Comparison of ENCODE assay signal across 11 cellular contexts in the genomic region with DNA sequence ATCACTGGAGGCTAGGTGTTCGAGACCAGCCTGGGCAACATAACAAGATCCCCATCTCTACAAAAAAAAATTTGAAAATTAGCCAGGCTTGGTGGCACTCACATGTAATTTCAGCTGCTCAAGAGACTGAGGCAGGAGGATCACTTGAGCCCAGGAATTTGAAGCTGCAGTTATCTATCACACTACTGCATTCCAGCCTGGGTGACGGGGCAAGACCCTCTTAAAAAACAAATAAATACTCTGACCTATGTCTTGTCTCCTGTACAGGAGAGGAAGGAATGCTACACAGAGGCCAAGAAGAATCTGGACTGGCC. TPM values are rescaled to one million over a fixed set of nuclear protein-coding genes. Genes with fewer than 3 reads are reported as not detected.
DNase-seq lines count a peak whose midpoint lies in the region; ATAC-seq and TF ChIP-seq lines count a peak whose summit lies in the region.
"Had no signal": no experiment of that assay in that cellular context is flagged by ENCODE, and none has a peak within 500 bp of the region (broad histone marks: within the 10 kb centered on the region; RNA-seq: fewer than 3 reads in every experiment).

No MANE protein-coding gene starts in this region.

- no peaks in the 10 kb centered on the region for H3K27me3 Mint-ChIP-seq in CD4-positive, CD25-positive, alpha-beta regulatory T cell
- H3K27me3 Mint-ChIP-seq in effector memory CD8-positive, alpha-beta T cell: no peaks in the 10 kb centered on the region

- H3K9ac ChIP-seq in OCI-LY1 (ENCODE audit: low read length): no peak overlapping the region

- peaks cover 13% of the 10 kb centered on the region for H3K36me3 Mint-ChIP-seq in CD4-positive, CD25-positive, alpha-beta regulatory T cell
- peaks cover 41% of the 10 kb centered on the region for H3K36me3 Mint-ChIP-seq in effector memory CD8-positive, alpha-beta T cell (ENCODE audit: insufficient read depth)

- peaks cover 0 to 58% (median 27%) of the 10 kb centered on the region in 4 donors for H3K4me1 Mint-ChIP-seq in CD4-positive, CD25-positive, alpha-beta regulatory T cell
- H3K4me1 Mint-ChIP-seq in effector memory CD8-positive, alpha-beta T cell (ENCODE audit: low read depth in 2 of 2): peaks cover 52 to 62% of the 10 kb centered on the region in 2 donors

- ATAC-seq in CD4-positive, CD25-positive, alpha-beta regulatory T cell (ENCODE audit: low read depth in 2 of 2): no peak
- ATAC-seq in effector memory CD8-positive, alpha-beta T cell (replicated peaks): no peak
- no peak for ATAC-seq in GM21529 (IDR thresholded peaks at IDR 0.05; ENCODE audit: unreplicated experiment)

- no peak for TF ChIP-seq POLR2A in prostate gland (IDR thresholded peaks at IDR 0.05)

- H3K9me2 ChIP-seq in OCI-LY1 (ENCODE audit: low read depth, low read length): no peaks in the 10 kb centered on the region

- H3K27ac ChIP-seq in CD4-positive, CD25-positive, alpha-beta regulatory T cell (ENCODE audit: insufficient read depth, low read length, poor library complexity, severe bottlenecking): no peak overlapping the region
- H3K27ac ChIP-seq in OCI-LY1 (ENCODE audit: low read depth, low read length, poor library complexity, severe bottlenecking) (peak overlapping the region; percentile 68), prostate gland (peak overlapping the region; percentile 78 to 91)

- peak overlapping the region in 2 of 3 donors; percentile 10 to 84 for H3K27ac Mint-ChIP-seq in CD4-positive, CD25-positive, alpha-beta regulatory T cell
- peak overlapping the region; percentile 83 to 91 for H3K27ac Mint-ChIP-seq in effector memory CD8-positive, alpha-beta T cell

- H2AFZ ChIP-seq in OCI-LY1 (ENCODE audit: low read length): no peak overlapping the region

- peaks cover 0 to 1% (median 0%) of the 10 kb centered on the region in 7 donors for H3K9me3 Mint-ChIP-seq in CD4-positive, CD25-positive, alpha-beta regulatory T cell
- H3K9me3 Mint-ChIP-seq in effector memory CD8-positive, alpha-beta T cell: no peaks in the 10 kb centered on the region

- peaks cover 18% of the 10 kb centered on the region for H3K4me1 ChIP-seq in CD4-positive, CD25-positive, alpha-beta regulatory T cell (ENCODE audit: control insufficient read depth, insufficient read depth, low read length, poor library complexity, severe bottlenecking)
- H3K4me1 ChIP-seq in OCI-LY1 (ENCODE audit: insufficient read depth, low read length, severe bottlenecking): peaks cover 47% of the 10 kb centered on the region
- peaks cover 30% of the 10 kb centered on the region for H3K4me1 ChIP-seq in prostate gland (replicated peaks)
- H3K4me1 ChIP-seq in HAP-1: peaks cover 30% of the 10 kb centered on the region

- H3F3A ChIP-seq in OCI-LY1 (ENCODE audit: insufficient read depth, low read length): no peaks in the 10 kb centered on the region

- in situ Hi-C loops in HAP-1 (cut with MboI; ENCODE audit: low sequenced_read_pairs): loop anchor here (5.0 kb wide), 1 partner anchor 59 kb away; a partner anchor contains a TSS

- WGBS in prostate gland: 55% methylated on average over 2 of the region's 2 CpGs

- intact Hi-C loops in prostate gland (cut with DNase I): no loop called here

- H3K36me3 ChIP-seq in CD4-positive, CD25-positive, alpha-beta regulatory T cell (ENCODE audit: control insufficient read depth, insufficient read depth, low read length): peaks cover 15% of the 10 kb centered on the region
- peaks cover 28% of the 10 kb centered on the region; the same call in 1 of the 2 replicates for H3K36me3 ChIP-seq in OCI-LY1 (ENCODE audit: insufficient read depth, low read length)
- H3K36me3 ChIP-seq in prostate gland: peaks cover 0 to 6% of the 10 kb centered on the region in 2 donors
- peaks cover 22% of the 10 kb centered on the region for H3K36me3 ChIP-seq in HAP-1 (replicated peaks)

- H3K27me3 ChIP-seq in CD4-positive, CD25-positive, alpha-beta regulatory T cell (ENCODE audit: control insufficient read depth, insufficient read depth, low read length): no peaks in the 10 kb centered on the region
- H3K27me3 ChIP-seq in OCI-LY1 (ENCODE audit: insufficient read depth, low read length): no peaks in the 10 kb centered on the region
- no peaks in the 10 kb centered on the region for H3K27me3 ChIP-seq in prostate gland (replicated peaks; ENCODE audit: insufficient read depth)
- no peaks in the 10 kb centered on the region for H3K27me3 ChIP-seq in HAP-1 (ENCODE audit: low read depth)

- H4K20me1 ChIP-seq in OCI-LY1 (ENCODE audit: insufficient read depth, low read length): no peaks in the 10 kb centered on the region

- no peak for TF ChIP-seq CTCF in OCI-LY1 (IDR thresholded peaks at IDR 0.05; ENCODE audit: low read length)
- no peak for TF ChIP-seq CTCF in prostate gland (IDR thresholded peaks at IDR 0.05)

- H3K4me3 ChIP-seq in CD4-positive, CD25-positive, alpha-beta regulatory T cell (ENCODE audit: low read depth, low read length): no peak overlapping the region
- H3K4me3 ChIP-seq in OCI-LY1 (ENCODE audit: low read depth, low read length, poor library complexity, severe bottlenecking): no peak overlapping the region
- H3K4me3 ChIP-seq in prostate gland: no peak overlapping the region
- no peak overlapping the region for H3K4me3 ChIP-seq in HAP-1
- H3K4me3 ChIP-seq: skin epidermis had no signal

- H3K4me3 Mint-ChIP-seq in CD4-positive, CD25-positive, alpha-beta regulatory T cell: peak overlapping the region in 1 of 4 donors; percentile 27
- no peak overlapping the region for H3K4me3 Mint-ChIP-seq in effector memory CD8-positive, alpha-beta T cell

- no peaks in the 10 kb centered on the region for H3K79me2 ChIP-seq in OCI-LY1 (ENCODE audit: insufficient read depth, low read length)

- no peaks in the 10 kb centered on the region for H3K9me3 ChIP-seq in CD4-positive, CD25-positive, alpha-beta regulatory T cell (ENCODE audit: control insufficient read depth in 2 of 2, low read length in 2 of 2)
- no peaks in the 10 kb centered on the region for H3K9me3 ChIP-seq in OCI-LY1 (ENCODE audit: low read length)
- H3K9me3 ChIP-seq in prostate gland: no peaks in the 10 kb centered on the region
- H3K9me3 ChIP-seq in HAP-1: no peaks in the 10 kb centered on the region

- no peak for DNase-seq in CD4-positive, CD25-positive, alpha-beta regulatory T cell
- DNase-seq in effector memory CD8-positive, alpha-beta T cell: no peak
- no peak for DNase-seq in prostate gland (ENCODE audit: low spot score)
- no peak for DNase-seq in HAP-1 (ENCODE audit: low spot score in 2 of 2)
- DNase-seq in NCI-H510A treated with DMSO at 0.1 percent for 48 hours (lab: John Stamatoyannopoulos, UW): no peak
- no peak for DNase-seq in stimulated activated CD4-positive, alpha-beta T cell treated with anti-CD3 and anti-CD28 coated beads, Interleukin-12 subunit alpha, Interleukin-12 subunit beta, amount 100 ng/mL, for 4 hours
- DNase-seq: activated T-cell treated with anti-CD3 and anti-CD28 coated beads, Interleukin-2, amount 50 U/mL, for 1 hour; NCI-H1930 had no signal

- no peak overlapping the region for H3K4me2 ChIP-seq in OCI-LY1 (ENCODE audit: low read length)

RNA-seq across cellular contexts. Expression of a gene that starts 25.8 kb away (rescaled TPM):
- total RNA-seq in CD4-positive, CD25-positive, alpha-beta regulatory T cell: not detected
- polyA plus RNA-seq in CD4-positive, CD25-positive, alpha-beta regulatory T cell: not detected
- 1 to 10 TPM in 1 of 2 donors, under 1 TPM in 1; 0.41 to 3.6 TPM for total RNA-seq in prostate gland

RNA-seq across cellular contexts. Expression of a gene that starts 58.4 kb away (rescaled TPM):
- 9.4 TPM for total RNA-seq in CD4-positive, CD25-positive, alpha-beta regulatory T cell
- 1 to 10 TPM in 2 of 4 donors, under 1 TPM in 2; 0.71 to 2.6 (median 0.91) TPM for polyA plus RNA-seq in CD4-positive, CD25-positive, alpha-beta regulatory T cell
- total RNA-seq in prostate gland: 100 to 1,000 TPM; 356 to 514 TPM

RNA-seq across cellular contexts. Expression of a gene that starts 59.2 kb away (rescaled TPM):
- total RNA-seq in CD4-positive, CD25-positive, alpha-beta regulatory T cell: 38.1 TPM
- 10 to 100 TPM; 15.5 to 19.6 (median 17.3) TPM for polyA plus RNA-seq in CD4-positive, CD25-positive, alpha-beta regulatory T cell
- total RNA-seq in prostate gland: 100 to 1,000 TPM; 127 to 155 TPM

Comparison
In these comparisons a context has a peak if more than half of its experiments do, and no peak if none do; other contexts are left out.
1. RNA of a gene that starts 58.4 kb away (total RNA-seq): 356 to 514 TPM in prostate gland; 9.4 TPM in CD4-positive, CD25-positive, alpha-beta regulatory T cell (single experiment); every median in the first group is over 10 times any median in the second.